Comparison of ENCODE assay signal across 1 cellular context in genomic region chr9:84850830-84851372, GRCh38.
TF ChIP-seq lines count a peak whose summit lies in the region.

No MANE protein-coding gene starts in this region.

TF ChIP-seq in endothelial cell of umbilical vein, 7 proteins besides CTCF, POLR2A, EP300 and RAD21:
- TF ChIP-seq POLR2AphosphoS5 (IDR thresholded peaks at IDR 0.05; ENCODE audit: insufficient read depth, low read depth, low read length) (no peak), EZH2 (IDR thresholded peaks at IDR 0.05; ENCODE audit: borderline replicate concordance, low read depth, low read length, severe bottlenecking) (no peak), JUN (IDR thresholded peaks at IDR 0.05; ENCODE audit: borderline replicate concordance, insufficient read depth, insufficient read length, low read depth) (no peak), FOS (IDR thresholded peaks at IDR 0.05; ENCODE audit: borderline replicate concordance, insufficient read depth, low read length) (no peak), GATA2 (IDR thresholded peaks at IDR 0.05; ENCODE audit: insufficient read depth, insufficient read length, low read depth, low read length) (no peak)
TF ChIP-seq in endothelial cell of umbilical vein: peak in this region for 0.
